ENCODE assay signal across 24 cellular contexts in genomic region chr15:48366574-48367312, GRCh38. TPM values are rescaled to one million over a fixed set of nuclear protein-coding genes. Genes with fewer than 3 reads are reported as not detected.
DNase-seq lines count a peak whose midpoint lies in the region; ATAC-seq, FAIRE-seq and TF ChIP-seq lines count a peak whose summit lies in the region.
"Had no signal": no experiment of that assay in that cellular context is flagged by ENCODE, and none has a peak within 500 bp of the region (broad histone marks: within the 10 kb centered on the region; RNA-seq: fewer than 3 reads in every experiment).

No MANE protein-coding gene starts in this region.

- no peak for FAIRE-seq in GM19239 (lab: Jason Lieb, UNC)
- FAIRE-seq: GM18507, H54, K562 had no signal

- H3K4me1 Mint-ChIP-seq in stimulated activated memory B cell treated with anti-CD40 and anti-IgM and Interleukin-4, amounts not matched to agents 10 μg/mL and 1 μg/mL and 100 μg/mL, for 72 hours: no peaks in the 10 kb centered on the region

- no peaks in the 10 kb centered on the region for H3K36me3 Mint-ChIP-seq in stimulated activated memory B cell treated with anti-CD40 and anti-IgM and Interleukin-4, amounts not matched to agents 10 μg/mL and 1 μg/mL and 100 μg/mL, for 72 hours

- 56 to 64% (median 58%) methylated on average over 4 of the region's 4 CpGs for WGBS in heart left ventricle, 4 donors

- H3K9me3 ChIP-seq in heart left ventricle: no peaks in the 10 kb centered on the region
- H3K9me3 ChIP-seq: BLaER1, MG63, Peyer's patch, SJSA1 had no signal

- DNase-seq in NCI-H146 (lab: John Stamatoyannopoulos, UW) (peak; percentile 4), NCI-H146 treated with DMSO at 0.1 percent for 48 hours (lab: John Stamatoyannopoulos, UW; ENCODE audit: unreplicated experiment) (no peak), brain microvascular endothelial cell (peak; percentile 82), heart left ventricle (peak in 1 of 5 donors; percentile 30), GM19239 (ENCODE audit: insufficient read length, low spot score) (no peak), DMS53 (lab: John Stamatoyannopoulos, UW) (no peak)
- DNase-seq in activated CD8-positive, alpha-beta memory T cell treated with anti-CD3 and anti-CD28 coated beads for 24 hours: no peak
- DNase-seq: ACHN; CD4-positive, alpha-beta T cell; COR-L47; GDM1; MG63; NCI-H1092; NCI-H1694 treated with DMSO at 0.1 percent for 48 hours; NCI-H2081 treated with DMSO at 0.1 percent for 48 hours; NCI-H524 treated with DMSO at 0.1 percent for 48 hours; Peyer's patch had no signal

- no peaks in the 10 kb centered on the region for H3K4me1 ChIP-seq in heart left ventricle
- H3K4me1 ChIP-seq: BLaER1, Peyer's patch had no signal

- TF ChIP-seq POLR2A in heart left ventricle (IDR thresholded peaks at IDR 0.05): no peak

- H3K27me3 ChIP-seq in brain microvascular endothelial cell (replicated peaks) (no peaks in the 10 kb centered on the region), heart left ventricle (no peaks in the 10 kb centered on the region)
- H3K27me3 ChIP-seq: BLaER1, MG63, Peyer's patch, SJSA1 had no signal

- H3K27ac ChIP-seq in brain microvascular endothelial cell (peak overlapping the region; percentile 35), heart left ventricle (peak overlapping the region in 4 of 12 donors; percentile 23 to 55 (median 40))
- H3K27ac ChIP-seq: 22Rv1, BLaER1, Peyer's patch, SJSA1 had no signal

- in situ Hi-C loops in brain microvascular endothelial cell (cut with HindIII; ENCODE audit: low pct_ligation_motif_present, low sequenced_read_pairs): no loop called here

- no peak overlapping the region for H3K27ac Mint-ChIP-seq in stimulated activated memory B cell treated with anti-CD40 and anti-IgM and Interleukin-4, amounts not matched to agents 10 μg/mL and 1 μg/mL and 100 μg/mL, for 72 hours
- H3K27ac Mint-ChIP-seq: CD4-positive, alpha-beta T cell had no signal

- intact Hi-C loops in heart left ventricle (cut with DNase I): loop anchor here in 5 of 10 donors (10.0 kb wide), 5 partner anchors 98 to 278 kb away; partner anchors contain the start of gene FBN1 (in 2 of the 5)

- TF ChIP-seq CTCF in brain microvascular endothelial cell (IDR thresholded peaks at IDR 0.05; ENCODE audit: low read depth, low read length, missing control alignments) (no peak), heart left ventricle (IDR thresholded peaks at IDR 0.05) (no peak)

- H3K27me3 Mint-ChIP-seq in stimulated activated memory B cell treated with anti-CD40 and anti-IgM and Interleukin-4, amounts not matched to agents 10 μg/mL and 1 μg/mL and 100 μg/mL, for 72 hours: no peaks in the 10 kb centered on the region

- ATAC-seq in heart left ventricle: peak; percentile 32 to 87 (median 72)
- ATAC-seq in stimulated activated memory B cell treated with anti-CD40 and anti-IgM and Interleukin-4, amounts not matched to agents 10 μg/mL and 1 μg/mL and 100 μg/mL, for 72 hours: peak; percentile 20
- ATAC-seq: K562 had no signal

- H3K9me3 Mint-ChIP-seq in stimulated activated memory B cell treated with anti-CD40 and anti-IgM and Interleukin-4, amounts not matched to agents 10 μg/mL and 1 μg/mL and 100 μg/mL, for 72 hours: peaks cover 3% of the 10 kb centered on the region
- H3K9me3 Mint-ChIP-seq: CD4-positive, alpha-beta T cell had no signal

- H3K4me3 ChIP-seq in brain microvascular endothelial cell (ENCODE audit: low read depth, low read length) (no peak overlapping the region), heart left ventricle (no peak overlapping the region)
- H3K4me3 ChIP-seq: BLaER1, K562, MG63, Peyer's patch, SJSA1 had no signal

- H3K36me3 ChIP-seq in brain microvascular endothelial cell (replicated peaks): no peaks in the 10 kb centered on the region
- H3K36me3 ChIP-seq in heart left ventricle: no peaks in the 10 kb centered on the region
- H3K36me3 ChIP-seq: BLaER1, MG63, Peyer's patch, SJSA1 had no signal

- H3K4me3 Mint-ChIP-seq in stimulated activated memory B cell treated with anti-CD40 and anti-IgM and Interleukin-4, amounts not matched to agents 10 μg/mL and 1 μg/mL and 100 μg/mL, for 72 hours: no peak overlapping the region
- H3K4me3 Mint-ChIP-seq: CD4-positive, alpha-beta T cell had no signal

RNA-seq across cellular contexts. Expression of gene DUT, which starts 35.5 kb away (rescaled TPM):
- total RNA-seq in heart left ventricle: 10 to 100 TPM; 50.9 to 79.9 (median 62.6) TPM
- 10 to 100 TPM; 44.0 to 45.4 TPM for polyA plus RNA-seq in heart left ventricle

Comparison
In these comparisons a context has a peak if more than half of its experiments do, and no peak if none do; other contexts are left out.
1. DNase-seq: peak in NCI-H146 (single experiment) and brain microvascular endothelial cell (single experiment); none in NCI-H146 treated with DMSO at 0.1 percent for 48 hours (single experiment), activated CD8-positive, alpha-beta memory T cell treated with anti-CD3 and anti-CD28 coated beads for 24 hours (single experiment), GM19239 (single experiment) and DMS53 (single experiment).